ENCODE assay signal across 8 cellular contexts in genomic region chr7:107463139-107464078, GRCh38. TPM values are rescaled to one million over a fixed set of nuclear protein-coding genes. Genes with fewer than 3 reads are reported as not detected.
DNase-seq lines count a peak whose midpoint lies in the region; FAIRE-seq and TF ChIP-seq lines count a peak whose summit lies in the region.

No MANE protein-coding gene starts in this region.

- H3K27me3 ChIP-seq in BE2C, result no peaks in the 10 kb centered on the region

- peaks cover 13% of the 10 kb centered on the region for H3K4me1 Mint-ChIP-seq in chondrocyte (ENCODE audit: low read depth)

- no peak overlapping the region for H3K9ac ChIP-seq in kidney (ENCODE audit: low read length in 2 of 2)

- H3K9me3 ChIP-seq in BE2C, result no peaks in the 10 kb centered on the region
- H3K9me3 ChIP-seq in kidney (ENCODE audit: control insufficient read depth in 1 of 2, low read length in 2 of 2), result no peaks in the 10 kb centered on the region

- DNase-seq in BE2C, result peak; percentile 68
- peak; percentile 2 for DNase-seq in GM19240 (ENCODE audit: insufficient read length, low spot score)
- peak; percentile 22 to 46 for DNase-seq in NCI-H1930 (lab: John Stamatoyannopoulos, UW)
- peak; percentile 15 for DNase-seq in UCSD-AML1 (lab: John Stamatoyannopoulos, UW; ENCODE audit: unreplicated experiment)
- no peak for DNase-seq in chondrocyte (ENCODE audit: low spot score)
- peak; percentile 59 for DNase-seq in kidney
- peak; percentile 13 for DNase-seq in stimulated activated CD4-positive, alpha-beta T cell treated with anti-CD3 and anti-CD28 coated beads, Interleukin-2, amount 100 ng/mL, for 4 hours (ENCODE audit: low read depth)
- no peak for DNase-seq in NOMO-1 treated with dmso at 0.1 percent for 144 hours (lab: John Stamatoyannopoulos, UW; ENCODE audit: unreplicated experiment)

- H3K9me3 Mint-ChIP-seq in chondrocyte (ENCODE audit: low read depth), result no peaks in the 10 kb centered on the region

- intact Hi-C loops in kidney (cut with DNase I), result loop anchor here (10.0 kb wide), 1 partner anchor 261 kb away; no protein-coding TSS in a partner anchor

- H3K27ac Mint-ChIP-seq in chondrocyte (ENCODE audit: unreplicated experiment), result peak overlapping the region; percentile 65

- no peaks in the 10 kb centered on the region for H3K36me3 Mint-ChIP-seq in chondrocyte (ENCODE audit: low read depth)

- no peak for FAIRE-seq in kidney (lab: Jason Lieb, UNC)

- H3K36me3 ChIP-seq in BE2C (no peaks in the 10 kb centered on the region), kidney (ENCODE audit: control insufficient read depth in 1 of 2, insufficient read depth in 2 of 2, low read length in 2 of 2) (no peaks in the 10 kb centered on the region)

- H3K4me3 Mint-ChIP-seq in chondrocyte (ENCODE audit: unreplicated experiment), result no peak overlapping the region

- TF ChIP-seq CTCF in BE2C (IDR thresholded peaks at IDR 0.05; ENCODE audit: low read depth, low read length) (peak; percentile 92), chondrocyte (IDR thresholded peaks at IDR 0.05) (peak; percentile 84), kidney (IDR thresholded peaks at IDR 0.05; ENCODE audit: borderline replicate concordance, extremely low read depth, insufficient read depth) (peak; percentile 76)

- H3K4me3 ChIP-seq in BE2C (ENCODE audit: low read depth, low read length) (no peak overlapping the region), kidney (ENCODE audit: low read length in 2 of 2) (no peak overlapping the region)

- no peak overlapping the region for H3K27ac ChIP-seq in kidney (ENCODE audit: low read depth in 2 of 2, low read length in 2 of 2)

- H3K27me3 Mint-ChIP-seq in chondrocyte (ENCODE audit: low read depth), result no peaks in the 10 kb centered on the region

- H3K4me1 ChIP-seq in BE2C, result peaks cover 14% of the 10 kb centered on the region
- no peaks in the 10 kb centered on the region for H3K4me1 ChIP-seq in kidney (ENCODE audit: control insufficient read depth in 1 of 2, insufficient read depth in 1 of 2, low read depth in 1 of 2, low read length in 2 of 2)

RNA-seq across cellular contexts. Expression of gene GPR22, which starts 6.4 kb away (rescaled TPM):
- 1.6 TPM for polyA plus RNA-seq in BE2C (2012; ENCODE audit: insufficient read depth, insufficient read length, low read depth)
- not detected in 3 replicates for total RNA-seq in chondrocyte
- total RNA-seq in kidney, result not detected
- not detected for polyA plus RNA-seq in kidney (ENCODE audit: insufficient read depth, low read depth, low replicate concordance)

Comparison
In these comparisons a context has a peak if more than half of its experiments do, and no peak if none do; other contexts are left out.
1. DNase-seq: peak in BE2C (single experiment), GM19240 (single experiment), NCI-H1930 (2 of 2), UCSD-AML1 (single experiment), kidney (single experiment) and stimulated activated CD4-positive, alpha-beta T cell treated with anti-CD3 and anti-CD28 coated beads, Interleukin-2, amount 100 ng/mL, for 4 hours (single experiment); none in chondrocyte (single experiment) and NOMO-1 treated with dmso at 0.1 percent for 144 hours (single experiment).
2. Peak in every context shown above with its lines, with median percentiles within 50 percentile points of each other: CTCF ChIP-seq.